Comparison of ENCODE assay signal across 1 cellular context in genomic region chr6:132818404-132819359, GRCh38.
TF ChIP-seq lines count a peak whose summit lies in the region.

No MANE protein-coding gene starts in this region.

TF ChIP-seq in HepG2, 621 proteins besides CTCF, POLR2A, EP300 and RAD21 (continued from another document and continues in another):
- no peak for TF ChIP-seq ATAD3A (CRISPR knock-in tag; IDR thresholded peaks at IDR 0.05)
- TF ChIP-seq, protein P1, sequence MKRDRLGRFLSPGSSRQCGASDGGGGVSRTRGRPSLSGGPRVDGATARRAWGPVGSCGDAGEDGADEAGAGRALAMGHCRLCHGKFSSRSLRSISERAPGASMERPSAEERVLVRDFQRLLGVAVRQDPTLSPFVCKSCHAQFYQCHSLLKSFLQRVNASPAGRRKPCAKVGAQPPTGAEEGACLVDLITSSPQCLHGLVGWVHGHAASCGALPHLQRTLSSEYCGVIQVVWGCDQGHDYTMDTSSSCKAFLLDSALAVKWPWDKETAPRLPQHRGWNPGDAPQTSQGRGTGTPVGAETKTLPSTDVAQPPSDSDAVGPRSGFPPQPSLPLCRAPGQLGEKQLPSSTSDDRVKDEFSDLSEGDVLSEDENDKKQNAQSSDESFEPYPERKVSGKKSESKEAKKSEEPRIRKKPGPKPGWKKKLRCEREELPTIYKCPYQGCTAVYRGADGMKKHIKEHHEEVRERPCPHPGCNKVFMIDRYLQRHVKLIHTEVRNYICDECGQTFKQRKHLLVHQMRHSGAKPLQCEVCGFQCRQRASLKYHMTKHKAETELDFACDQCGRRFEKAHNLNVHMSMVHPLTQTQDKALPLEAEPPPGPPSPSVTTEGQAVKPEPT (CRISPR knock-in tag; IDR thresholded peaks at IDR 0.05; ENCODE audit: low read depth): no peak
- 0 out of 2 replicates have a peak, but pooled peaks have one; percentile 21 for TF ChIP-seq ZBTB8A (CRISPR knock-in tag; IDR thresholded peaks at IDR 0.05; ENCODE audit: borderline replicate concordance, low read depth)
- TF ChIP-seq LCORL (IDR thresholded peaks at IDR 0.05): no peak
- TF ChIP-seq LCORL (CRISPR knock-in tag; IDR thresholded peaks at IDR 0.05): no peak
- TF ChIP-seq ZBTB40 (IDR thresholded peaks at IDR 0.05): no peak
- no peak for TF ChIP-seq ZBTB40 (CRISPR knock-in tag; IDR thresholded peaks at IDR 0.05)
- no peak for TF ChIP-seq HIVEP1 (CRISPR knock-in tag; IDR thresholded peaks at IDR 0.05)
- TF ChIP-seq MAFK (conservative IDR thresholded peaks at IDR 0.05 in 1 of 2, IDR thresholded peaks at IDR 0.05 in 1 of 2; ENCODE audit: low read length in 2 of 2): no peak
- TF ChIP-seq, protein P2, sequence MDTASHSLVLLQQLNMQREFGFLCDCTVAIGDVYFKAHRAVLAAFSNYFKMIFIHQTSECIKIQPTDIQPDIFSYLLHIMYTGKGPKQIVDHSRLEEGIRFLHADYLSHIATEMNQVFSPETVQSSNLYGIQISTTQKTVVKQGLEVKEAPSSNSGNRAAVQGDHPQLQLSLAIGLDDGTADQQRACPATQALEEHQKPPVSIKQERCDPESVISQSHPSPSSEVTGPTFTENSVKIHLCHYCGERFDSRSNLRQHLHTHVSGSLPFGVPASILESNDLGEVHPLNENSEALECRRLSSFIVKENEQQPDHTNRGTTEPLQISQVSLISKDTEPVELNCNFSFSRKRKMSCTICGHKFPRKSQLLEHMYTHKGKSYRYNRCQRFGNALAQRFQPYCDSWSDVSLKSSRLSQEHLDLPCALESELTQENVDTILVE (CRISPR knock-in tag; IDR thresholded peaks at IDR 0.05): no peak
- TF ChIP-seq NCOA2 (CRISPR knock-in tag; IDR thresholded peaks at IDR 0.05): peak; percentile 41; the same call in 1 of the 2 replicates
- TF ChIP-seq ZNF274 (CRISPR knock-in tag; IDR thresholded peaks at IDR 0.05): no peak
- no peak for TF ChIP-seq ZNF337 (CRISPR knock-in tag; IDR thresholded peaks at IDR 0.05; ENCODE audit: borderline replicate concordance, low read depth)
- no peak for TF ChIP-seq RFX1 (IDR thresholded peaks at IDR 0.05)
- TF ChIP-seq HMG20B (CRISPR knock-in tag; conservative IDR thresholded peaks at IDR 0.05): no peak
- no peak for TF ChIP-seq KDM1A (CRISPR knock-in tag; IDR thresholded peaks at IDR 0.05)
- TF ChIP-seq HNRNPLL (IDR thresholded peaks at IDR 0.05; ENCODE audit: low read depth, low read length, poor library complexity, severe bottlenecking): no peak
- TF ChIP-seq NR1H2 (CRISPR knock-in tag; IDR thresholded peaks at IDR 0.05; ENCODE audit: borderline replicate concordance, low read depth): no peak
- TF ChIP-seq MBD4 (IDR thresholded peaks at IDR 0.05; ENCODE audit: borderline replicate concordance, low read length): peak; percentile 54; the same call in 1 of the 2 replicates
- TF ChIP-seq SPEN (CRISPR knock-in tag; IDR thresholded peaks at IDR 0.05; ENCODE audit: low read depth): no peak
- TF ChIP-seq THAP7 (CRISPR knock-in tag; IDR thresholded peaks at IDR 0.05): no peak
- TF ChIP-seq BRD4 (CRISPR knock-in tag; IDR thresholded peaks at IDR 0.05): no peak
- TF ChIP-seq ZNF431 (CRISPR knock-in tag; IDR thresholded peaks at IDR 0.05; ENCODE audit: borderline replicate concordance, low read depth): no peak
- no peak for TF ChIP-seq ZNF563 (CRISPR knock-in tag; IDR thresholded peaks at IDR 0.05)
- TF ChIP-seq GLMP (CRISPR knock-in tag; IDR thresholded peaks at IDR 0.05; ENCODE audit: borderline replicate concordance): no peak
- TF ChIP-seq, protein P3, sequence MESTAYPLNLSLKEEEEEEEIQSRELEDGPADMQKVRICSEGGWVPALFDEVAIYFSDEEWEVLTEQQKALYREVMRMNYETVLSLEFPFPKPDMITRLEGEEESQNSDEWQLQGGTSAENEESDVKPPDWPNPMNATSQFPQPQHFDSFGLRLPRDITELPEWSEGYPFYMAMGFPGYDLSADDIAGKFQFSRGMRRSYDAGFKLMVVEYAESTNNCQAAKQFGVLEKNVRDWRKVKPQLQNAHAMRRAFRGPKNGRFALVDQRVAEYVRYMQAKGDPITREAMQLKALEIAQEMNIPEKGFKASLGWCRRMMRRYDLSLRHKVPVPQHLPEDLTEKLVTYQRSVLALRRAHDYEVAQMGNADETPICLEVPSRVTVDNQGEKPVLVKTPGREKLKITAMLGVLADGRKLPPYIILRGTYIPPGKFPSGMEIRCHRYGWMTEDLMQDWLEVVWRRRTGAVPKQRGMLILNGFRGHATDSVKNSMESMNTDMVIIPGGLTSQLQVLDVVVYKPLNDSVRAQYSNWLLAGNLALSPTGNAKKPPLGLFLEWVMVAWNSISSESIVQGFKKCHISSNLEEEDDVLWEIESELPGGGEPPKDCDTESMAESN (CRISPR knock-in tag; conservative IDR thresholded peaks at IDR 0.05): 0 out of 2 replicates have a peak, but pooled peaks have one; percentile 34
- peak; percentile 30; the same call in 1 of the 2 replicates for TF ChIP-seq KAT7 (CRISPR knock-in tag; IDR thresholded peaks at IDR 0.05; ENCODE audit: borderline replicate concordance)
- TF ChIP-seq, protein P4, sequence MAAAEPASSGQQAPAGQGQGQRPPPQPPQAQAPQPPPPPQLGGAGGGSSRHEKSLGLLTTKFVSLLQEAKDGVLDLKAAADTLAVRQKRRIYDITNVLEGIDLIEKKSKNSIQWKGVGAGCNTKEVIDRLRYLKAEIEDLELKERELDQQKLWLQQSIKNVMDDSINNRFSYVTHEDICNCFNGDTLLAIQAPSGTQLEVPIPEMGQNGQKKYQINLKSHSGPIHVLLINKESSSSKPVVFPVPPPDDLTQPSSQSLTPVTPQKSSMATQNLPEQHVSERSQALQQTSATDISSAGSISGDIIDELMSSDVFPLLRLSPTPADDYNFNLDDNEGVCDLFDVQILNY (CRISPR knock-in tag; conservative IDR thresholded peaks at IDR 0.05): no peak
- no peak for TF ChIP-seq MAF1 (CRISPR knock-in tag; IDR thresholded peaks at IDR 0.05; ENCODE audit: borderline replicate concordance)
- no peak for TF ChIP-seq NKX3-1 (CRISPR knock-in tag; IDR thresholded peaks at IDR 0.05)
- TF ChIP-seq ARID2 (CRISPR knock-in tag; IDR thresholded peaks at IDR 0.05; ENCODE audit: borderline replicate concordance): no peak
- TF ChIP-seq, protein P5, sequence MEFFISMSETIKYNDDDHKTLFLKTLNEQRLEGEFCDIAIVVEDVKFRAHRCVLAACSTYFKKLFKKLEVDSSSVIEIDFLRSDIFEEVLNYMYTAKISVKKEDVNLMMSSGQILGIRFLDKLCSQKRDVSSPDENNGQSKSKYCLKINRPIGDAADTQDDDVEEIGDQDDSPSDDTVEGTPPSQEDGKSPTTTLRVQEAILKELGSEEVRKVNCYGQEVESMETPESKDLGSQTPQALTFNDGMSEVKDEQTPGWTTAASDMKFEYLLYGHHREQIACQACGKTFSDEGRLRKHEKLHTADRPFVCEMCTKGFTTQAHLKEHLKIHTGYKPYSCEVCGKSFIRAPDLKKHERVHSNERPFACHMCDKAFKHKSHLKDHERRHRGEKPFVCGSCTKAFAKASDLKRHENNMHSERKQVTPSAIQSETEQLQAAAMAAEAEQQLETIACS (CRISPR knock-in tag; IDR thresholded peaks at IDR 0.05): no peak
- no peak for TF ChIP-seq ZNF160 (CRISPR knock-in tag; IDR thresholded peaks at IDR 0.05)
- no peak for TF ChIP-seq BRCA1 (CRISPR knock-in tag; IDR thresholded peaks at IDR 0.05)
- no peak for TF ChIP-seq NRL (CRISPR knock-in tag; IDR thresholded peaks at IDR 0.05; ENCODE audit: borderline replicate concordance)
- TF ChIP-seq, protein P6, sequence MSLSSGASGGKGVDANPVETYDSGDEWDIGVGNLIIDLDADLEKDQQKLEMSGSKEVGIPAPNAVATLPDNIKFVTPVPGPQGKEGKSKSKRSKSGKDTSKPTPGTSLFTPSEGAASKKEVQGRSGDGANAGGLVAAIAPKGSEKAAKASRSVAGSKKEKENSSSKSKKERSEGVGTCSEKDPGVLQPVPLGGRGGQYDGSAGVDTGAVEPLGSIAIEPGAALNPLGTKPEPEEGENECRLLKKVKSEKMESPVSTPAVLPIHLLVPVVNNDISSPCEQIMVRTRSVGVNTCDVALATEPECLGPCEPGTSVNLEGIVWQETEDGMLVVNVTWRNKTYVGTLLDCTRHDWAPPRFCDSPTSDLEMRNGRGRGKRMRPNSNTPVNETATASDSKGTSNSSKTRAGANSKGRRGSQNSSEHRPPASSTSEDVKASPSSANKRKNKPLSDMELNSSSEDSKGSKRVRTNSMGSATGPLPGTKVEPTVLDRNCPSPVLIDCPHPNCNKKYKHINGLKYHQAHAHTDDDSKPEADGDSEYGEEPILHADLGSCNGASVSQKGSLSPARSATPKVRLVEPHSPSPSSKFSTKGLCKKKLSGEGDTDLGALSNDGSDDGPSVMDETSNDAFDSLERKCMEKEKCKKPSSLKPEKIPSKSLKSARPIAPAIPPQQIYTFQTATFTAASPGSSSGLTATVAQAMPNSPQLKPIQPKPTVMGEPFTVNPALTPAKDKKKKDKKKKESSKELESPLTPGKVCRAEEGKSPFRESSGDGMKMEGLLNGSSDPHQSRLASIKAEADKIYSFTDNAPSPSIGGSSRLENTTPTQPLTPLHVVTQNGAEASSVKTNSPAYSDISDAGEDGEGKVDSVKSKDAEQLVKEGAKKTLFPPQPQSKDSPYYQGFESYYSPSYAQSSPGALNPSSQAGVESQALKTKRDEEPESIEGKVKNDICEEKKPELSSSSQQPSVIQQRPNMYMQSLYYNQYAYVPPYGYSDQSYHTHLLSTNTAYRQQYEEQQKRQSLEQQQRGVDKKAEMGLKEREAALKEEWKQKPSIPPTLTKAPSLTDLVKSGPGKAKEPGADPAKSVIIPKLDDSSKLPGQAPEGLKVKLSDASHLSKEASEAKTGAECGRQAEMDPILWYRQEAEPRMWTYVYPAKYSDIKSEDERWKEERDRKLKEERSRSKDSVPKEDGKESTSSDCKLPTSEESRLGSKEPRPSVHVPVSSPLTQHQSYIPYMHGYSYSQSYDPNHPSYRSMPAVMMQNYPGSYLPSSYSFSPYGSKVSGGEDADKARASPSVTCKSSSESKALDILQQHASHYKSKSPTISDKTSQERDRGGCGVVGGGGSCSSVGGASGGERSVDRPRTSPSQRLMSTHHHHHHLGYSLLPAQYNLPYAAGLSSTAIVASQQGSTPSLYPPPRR (CRISPR knock-in tag; IDR thresholded peaks at IDR 0.05; ENCODE audit: borderline replicate concordance): peak; percentile 47; the same call in 1 of the 2 replicates
